ENCODE assay signal across 25 cellular contexts in genomic region chr20:58023781-58024180, GRCh38.
"Had no signal": no experiment of that assay in that cellular context is flagged by ENCODE, and none has a peak within 500 bp of the region (broad histone marks: within the 10 kb centered on the region; RNA-seq: fewer than 3 reads in every experiment).

No MANE protein-coding gene starts in this region.

- H3K4me3 ChIP-seq: heart right ventricle, hepatocyte, lower lobe of right lung, neural progenitor cell, ovary, skin epidermis, tibial nerve, upper lobe of left lung had no signal

- H3K4me1 ChIP-seq: neural progenitor cell had no signal

- H3K4me2 ChIP-seq: hepatocyte, neural progenitor cell had no signal

- H3K36me3 ChIP-seq: heart right ventricle, lower lobe of right lung, neural progenitor cell, ovary, tibial nerve, upper lobe of left lung had no signal

- H2AFZ ChIP-seq: hepatocyte, neural progenitor cell had no signal

- DNase-seq: heart right ventricle; kidney glomerular epithelial cell; left cardiac atrium; lower lobe of right lung; mammary epithelial cell; mesenchymal stem cell; naive thymus-derived CD8-positive, alpha-beta T cell; nephron progenitor cell; right cardiac atrium; stimulated activated CD4-positive, alpha-beta T cell treated with anti-CD3 and anti-CD28 coated beads, Interleukin-12 subunit alpha, Interleukin-12 subunit beta, amount 100 ng/mL, for 4 hours; stimulated activated CD4-positive, alpha-beta T cell treated with anti-CD3 and anti-CD28 coated beads, Interleukin-15, amount 100 ng/mL, for 24 hours; stimulated activated CD4-positive, alpha-beta T cell treated with anti-CD3 and anti-CD28 coated beads, Interleukin-2, amount 100 ng/mL, for 24 hours; stimulated activated CD4-positive, alpha-beta T cell treated with anti-CD3 and anti-CD28 coated beads, Interleukin-4, amount 100 ng/mL, for 1 hour; stimulated activated naive B cell treated with anti-CD40 and anti-IgM and Interleukin-4, amounts not matched to agents 10 μg/mL and 1 μg/mL and 100 μg/mL, for 72 hours; substantia nigra; upper lobe of left lung had no signal

- H3K9ac ChIP-seq: neural progenitor cell had no signal

- ATAC-seq: left cardiac atrium; left lobe of liver; naive thymus-derived CD8-positive, alpha-beta T cell; right cardiac atrium; sciatic nerve; stimulated activated naive B cell treated with anti-CD40 and anti-IgM and Interleukin-4, amounts not matched to agents 10 μg/mL and 1 μg/mL and 100 μg/mL, for 72 hours had no signal

- H3K4me3 Mint-ChIP-seq: naive thymus-derived CD8-positive, alpha-beta T cell; nephron progenitor cell; neural progenitor cell; stimulated activated naive B cell treated with anti-CD40 and anti-IgM and Interleukin-4, amounts not matched to agents 10 μg/mL and 1 μg/mL and 100 μg/mL, for 72 hours; stimulated activated naive CD8-positive, alpha-beta T cell treated with anti-CD3 and anti-CD28 coated beads, Interleukin-15, Interleukin-2, amounts not matched to agents 100 ng/mL and 50 ng/mL, for 24 hours had no signal

- H3K36me3 Mint-ChIP-seq: naive thymus-derived CD8-positive, alpha-beta T cell; neural progenitor cell; stimulated activated naive B cell treated with anti-CD40 and anti-IgM and Interleukin-4, amounts not matched to agents 10 μg/mL and 1 μg/mL and 100 μg/mL, for 72 hours had no signal

- H3K27ac ChIP-seq: heart right ventricle, hepatocyte, lower lobe of right lung, neural progenitor cell, ovary, tibial nerve, upper lobe of left lung had no signal

- H3K9me3 Mint-ChIP-seq: naive thymus-derived CD8-positive, alpha-beta T cell; nephron progenitor cell; neural progenitor cell; stimulated activated naive B cell treated with anti-CD40 and anti-IgM and Interleukin-4, amounts not matched to agents 10 μg/mL and 1 μg/mL and 100 μg/mL, for 72 hours; stimulated activated naive CD8-positive, alpha-beta T cell treated with anti-CD3 and anti-CD28 coated beads, Interleukin-15, Interleukin-2, amounts not matched to agents 100 ng/mL and 50 ng/mL, for 24 hours had no signal

- H3K27ac Mint-ChIP-seq: naive thymus-derived CD8-positive, alpha-beta T cell; nephron progenitor cell; neural progenitor cell; progenitor cell of endocrine pancreas; stimulated activated naive B cell treated with anti-CD40 and anti-IgM and Interleukin-4, amounts not matched to agents 10 μg/mL and 1 μg/mL and 100 μg/mL, for 72 hours; stimulated activated naive CD8-positive, alpha-beta T cell treated with anti-CD3 and anti-CD28 coated beads, Interleukin-15, Interleukin-2, amounts not matched to agents 100 ng/mL and 50 ng/mL, for 24 hours had no signal

- H3K27me3 ChIP-seq: neural progenitor cell, ovary, tibial nerve, upper lobe of left lung had no signal

- H3K9me3 ChIP-seq: heart right ventricle, lower lobe of right lung, ovary, tibial nerve, upper lobe of left lung had no signal
